Comparison of ENCODE assay signal across 8 cellular contexts in the genomic region with DNA sequence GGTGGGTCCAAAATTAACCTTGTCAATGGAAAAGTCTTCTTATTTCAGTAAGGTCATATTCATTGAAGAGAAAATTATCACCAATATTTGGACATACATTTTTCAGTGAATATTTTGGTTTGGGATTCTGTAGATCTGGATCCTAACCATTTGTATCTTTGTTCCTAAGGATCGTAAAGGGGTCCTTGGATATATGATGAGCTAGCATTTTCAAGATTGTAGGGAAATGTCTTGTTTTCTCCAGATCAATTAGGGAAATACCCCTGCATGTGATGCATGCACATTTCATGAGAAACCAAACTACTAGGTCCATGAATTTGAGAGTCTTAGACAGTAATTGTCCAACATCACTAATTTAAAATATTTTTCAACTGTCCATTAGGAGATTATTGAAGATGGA. TPM values are rescaled to one million over a fixed set of nuclear protein-coding genes. Genes with fewer than 3 reads are reported as not detected.
"Had no signal": no experiment of that assay in that cellular context is flagged by ENCODE, and none has a peak within 500 bp of the region (broad histone marks: within the 10 kb centered on the region; RNA-seq: fewer than 3 reads in every experiment).

No MANE protein-coding gene starts in this region.

- H3K4me2 ChIP-seq: GM23338, KMS-11 had no signal

- FAIRE-seq: H54, HTR-8/SVneo had no signal

- H3K4me3 ChIP-seq: GM23338 had no signal

- H2AFZ ChIP-seq: GM23338 had no signal

- H3K27ac ChIP-seq: KMS-11 had no signal

- H3K9ac ChIP-seq: KMS-11 had no signal

- DNase-seq: HCEC 1CT, KBM-7 had no signal

RNA-seq across cellular contexts. Expression of a gene that starts 18.0 kb away (rescaled TPM):
- total RNA-seq: GM23338, H9, HT-29 had no signal
- polyA plus RNA-seq: GM23338 had no signal

RNA-seq across cellular contexts. Expression of a gene that starts 36.5 kb away (rescaled TPM):
- total RNA-seq: GM23338, H9, HT-29 had no signal
- polyA plus RNA-seq: GM23338 had no signal

RNA-seq across cellular contexts. Expression of a gene that starts 50.9 kb away (rescaled TPM):
- total RNA-seq: GM23338, H9 had no signal
